ENCODE assay signal across 12 cellular contexts in genomic region chr7:77426521-77427051, GRCh38. TPM values are rescaled to one million over a fixed set of nuclear protein-coding genes. Genes with fewer than 3 reads are reported as not detected.
DNase-seq lines count a peak whose midpoint lies in the region; TF ChIP-seq lines count a peak whose summit lies in the region.
"Had no signal": no experiment of that assay in that cellular context is flagged by ENCODE, and none has a peak within 500 bp of the region (broad histone marks: within the 10 kb centered on the region; RNA-seq: fewer than 3 reads in every experiment).

No MANE protein-coding gene starts in this region.

- no peak for TF ChIP-seq CTCF in AG04450 (IDR thresholded peaks at IDR 0.05; ENCODE audit: low read depth, low read length)
- TF ChIP-seq CTCF in chondrocyte (IDR thresholded peaks at IDR 0.05): no peak

- H3K27me3 ChIP-seq in AG04450 (ENCODE audit: control insufficient read depth, insufficient read depth, low read length) (no peaks in the 10 kb centered on the region), HUES64 (ENCODE audit: insufficient read depth, low read length) (no peaks in the 10 kb centered on the region), muscle layer of duodenum (ENCODE audit: low read depth, low read length) (no peaks in the 10 kb centered on the region)

- H3K36me3 Mint-ChIP-seq in chondrocyte (ENCODE audit: low read depth): no peaks in the 10 kb centered on the region

- H3K4me3 ChIP-seq in AG04450 (ENCODE audit: low read depth, low read length) (peak overlapping the region; percentile 41), HUES64 (ENCODE audit: low read length) (peak overlapping the region; percentile 36; the same call in 1 of the 2 replicates), muscle layer of duodenum (ENCODE audit: low read depth in 1 of 2, low read length in 2 of 2) (peak overlapping the region in 1 of 2 donors; percentile 7)

- POLR2A ChIA-PET in AG04450 (lab: Yijun Ruan, JAX): interaction anchor here (2.1 kb wide), 1 partner anchor 11 kb away, joined by 11 read pairs; the partner anchor contains the start of gene GSAP

- 30% methylated on average over 5 of the region's 5 CpGs for WGBS in HUES64

- CTCF ChIA-PET in AG04450 (lab: Charles Lee): no interaction called here

- H3K4me1 ChIP-seq in HUES64 (ENCODE audit: insufficient read depth, low read length) (peaks cover 63% of the 10 kb centered on the region), muscle layer of duodenum (ENCODE audit: control insufficient read depth in 1 of 2, insufficient read depth in 2 of 2, low read length in 2 of 2) (peaks cover 5% of the 10 kb centered on the region in 2 donors)

- H3K36me3 ChIP-seq in HUES64 (ENCODE audit: insufficient read depth, low read length): no peaks in the 10 kb centered on the region
- H3K36me3 ChIP-seq in muscle layer of duodenum (ENCODE audit: control insufficient read depth in 1 of 2, insufficient read depth in 2 of 2, low read length in 2 of 2): no peaks in the 10 kb centered on the region

- DNase-seq in AG04450 (ENCODE audit: low read depth, low spot score) (no peak), chondrocyte (ENCODE audit: low spot score) (no peak), NCI-H1417 (lab: John Stamatoyannopoulos, UW) (no peak), NCI-H345 (lab: John Stamatoyannopoulos, UW) (no peak), NCI-H446 treated with DMSO at 0.1 percent for 48 hours (lab: John Stamatoyannopoulos, UW) (no peak), DMS153 (lab: John Stamatoyannopoulos, UW) (no peak)
- DNase-seq: activated T-cell treated with anti-CD3 and anti-CD28 coated beads for 4 hours; CD8-positive, alpha-beta memory T cell; NCI-H1048; SHP77 treated with DMSO at 0.1 percent for 48 hours had no signal

- H3K9me3 ChIP-seq in AG04450 (ENCODE audit: control insufficient read depth, insufficient read depth, low read length): no peaks in the 10 kb centered on the region
- H3K9me3 ChIP-seq in HUES64 (ENCODE audit: insufficient read depth, low read depth, low read length): no peaks in the 10 kb centered on the region
- H3K9me3 ChIP-seq in muscle layer of duodenum (ENCODE audit: control insufficient read depth in 1 of 2, low read length in 2 of 2): no peaks in the 10 kb centered on the region

- H3K27ac ChIP-seq in AG04450 (ENCODE audit: low read depth, low read length): peak overlapping the region; percentile 77
- H3K27ac ChIP-seq in HUES64 (ENCODE audit: low read depth, low read length): peak overlapping the region; percentile 89
- peak overlapping the region; percentile 53 for H3K27ac ChIP-seq in muscle layer of duodenum (ENCODE audit: low read length)

- H3K27ac Mint-ChIP-seq in chondrocyte (ENCODE audit: unreplicated experiment): peak overlapping the region; percentile 68
- H3K27ac Mint-ChIP-seq: CD8-positive, alpha-beta memory T cell had no signal

- peaks cover 32% of the 10 kb centered on the region for H3K4me1 Mint-ChIP-seq in chondrocyte (ENCODE audit: low read depth)

- H3K4me3 Mint-ChIP-seq in chondrocyte (ENCODE audit: unreplicated experiment): peak overlapping the region; percentile 45
- H3K4me3 Mint-ChIP-seq: CD8-positive, alpha-beta memory T cell had no signal

- peak overlapping the region; percentile 50; the same call in 1 of the 2 replicates for H3K9ac ChIP-seq in HUES64 (ENCODE audit: low read depth, low read length)

- no peaks in the 10 kb centered on the region for H3K9me3 Mint-ChIP-seq in chondrocyte (ENCODE audit: low read depth)
- H3K9me3 Mint-ChIP-seq: CD8-positive, alpha-beta memory T cell had no signal

- H3K27me3 Mint-ChIP-seq in chondrocyte (ENCODE audit: low read depth): no peaks in the 10 kb centered on the region

RNA-seq across cellular contexts. Expression of gene GSAP, which starts 10.4 kb away (rescaled TPM):
- 7.5 and 8.9 TPM in 2 replicates for polyA plus RNA-seq in AG04450 (2011; rRNA removed)
- polyA minus RNA-seq in AG04450 (2011; rRNA and poly(A)+ RNA removed): 5.6 and 6.9 TPM in 2 replicates
- polyA plus RNA-seq in HUES64 (2013, experiment 1 of 2): 0.60 TPM
- polyA plus RNA-seq in HUES64 (2013, experiment 2 of 2): 0.63 TPM
- 0.58 to 3.1 TPM (median 1.9 TPM) in 3 replicates for total RNA-seq in chondrocyte
